In the genomic region with DNA sequence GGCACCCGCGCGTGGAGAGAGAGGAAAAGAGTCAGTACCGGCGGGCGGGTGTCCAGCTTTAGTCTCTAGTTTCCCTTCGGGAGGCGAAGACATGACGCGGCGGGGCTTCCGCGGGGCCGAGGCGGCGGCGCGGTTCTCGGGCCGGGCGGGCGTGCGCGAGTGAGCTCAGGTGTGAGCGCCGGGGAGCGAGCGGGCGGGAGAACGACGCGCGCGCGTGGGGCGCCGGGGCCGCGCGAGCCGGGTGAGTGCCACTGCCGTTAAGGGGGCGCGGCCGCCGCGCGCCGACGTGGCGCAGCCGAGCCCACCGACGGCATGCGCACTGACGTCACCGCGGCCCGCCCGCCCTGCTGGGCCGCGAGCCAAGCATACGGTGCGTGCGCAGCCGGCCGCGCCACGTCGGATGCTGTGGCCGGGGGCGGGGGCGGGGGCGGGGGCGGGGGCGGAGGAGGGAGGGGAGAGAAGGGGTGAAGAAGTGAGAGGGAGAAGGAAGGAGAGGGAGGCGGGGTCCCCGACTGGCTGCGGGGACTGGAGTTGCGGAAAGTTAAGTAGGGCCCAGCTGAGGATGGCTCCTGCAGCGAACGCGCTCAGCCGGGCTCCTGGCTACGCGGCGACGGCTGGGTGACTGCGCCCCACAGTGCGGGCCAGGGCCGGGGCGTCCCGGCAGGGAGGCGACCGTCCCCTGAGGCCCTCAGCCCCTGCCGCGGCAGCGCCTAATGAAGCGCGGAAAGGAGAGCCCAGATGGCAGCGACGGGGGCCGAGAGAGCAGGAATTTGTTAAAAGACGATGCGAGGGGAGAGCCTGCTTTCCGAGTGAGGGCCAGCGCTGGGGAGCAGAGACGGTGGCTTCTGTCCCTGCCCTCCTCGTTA, we compare ENCODE assay signal across 1 cellular context.
A peak's percentile ranks its signal among the peaks of the same experiment; 100 is the strongest.
TF ChIP-seq lines count a peak whose summit lies in the region.

A gene with protein sequence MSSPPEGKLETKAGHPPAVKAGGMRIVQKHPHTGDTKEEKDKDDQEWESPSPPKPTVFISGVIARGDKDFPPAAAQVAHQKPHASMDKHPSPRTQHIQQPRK (minus strand): TSS at position 259 of the 866 bp plus-strand sequence. CDS start 166 bp downstream, at position 93.

TF ChIP-seq in K562, 482 proteins besides CTCF, POLR2A, EP300 and RAD21 (continued from another document and continues in another):
- TF ChIP-seq, protein P1, sequence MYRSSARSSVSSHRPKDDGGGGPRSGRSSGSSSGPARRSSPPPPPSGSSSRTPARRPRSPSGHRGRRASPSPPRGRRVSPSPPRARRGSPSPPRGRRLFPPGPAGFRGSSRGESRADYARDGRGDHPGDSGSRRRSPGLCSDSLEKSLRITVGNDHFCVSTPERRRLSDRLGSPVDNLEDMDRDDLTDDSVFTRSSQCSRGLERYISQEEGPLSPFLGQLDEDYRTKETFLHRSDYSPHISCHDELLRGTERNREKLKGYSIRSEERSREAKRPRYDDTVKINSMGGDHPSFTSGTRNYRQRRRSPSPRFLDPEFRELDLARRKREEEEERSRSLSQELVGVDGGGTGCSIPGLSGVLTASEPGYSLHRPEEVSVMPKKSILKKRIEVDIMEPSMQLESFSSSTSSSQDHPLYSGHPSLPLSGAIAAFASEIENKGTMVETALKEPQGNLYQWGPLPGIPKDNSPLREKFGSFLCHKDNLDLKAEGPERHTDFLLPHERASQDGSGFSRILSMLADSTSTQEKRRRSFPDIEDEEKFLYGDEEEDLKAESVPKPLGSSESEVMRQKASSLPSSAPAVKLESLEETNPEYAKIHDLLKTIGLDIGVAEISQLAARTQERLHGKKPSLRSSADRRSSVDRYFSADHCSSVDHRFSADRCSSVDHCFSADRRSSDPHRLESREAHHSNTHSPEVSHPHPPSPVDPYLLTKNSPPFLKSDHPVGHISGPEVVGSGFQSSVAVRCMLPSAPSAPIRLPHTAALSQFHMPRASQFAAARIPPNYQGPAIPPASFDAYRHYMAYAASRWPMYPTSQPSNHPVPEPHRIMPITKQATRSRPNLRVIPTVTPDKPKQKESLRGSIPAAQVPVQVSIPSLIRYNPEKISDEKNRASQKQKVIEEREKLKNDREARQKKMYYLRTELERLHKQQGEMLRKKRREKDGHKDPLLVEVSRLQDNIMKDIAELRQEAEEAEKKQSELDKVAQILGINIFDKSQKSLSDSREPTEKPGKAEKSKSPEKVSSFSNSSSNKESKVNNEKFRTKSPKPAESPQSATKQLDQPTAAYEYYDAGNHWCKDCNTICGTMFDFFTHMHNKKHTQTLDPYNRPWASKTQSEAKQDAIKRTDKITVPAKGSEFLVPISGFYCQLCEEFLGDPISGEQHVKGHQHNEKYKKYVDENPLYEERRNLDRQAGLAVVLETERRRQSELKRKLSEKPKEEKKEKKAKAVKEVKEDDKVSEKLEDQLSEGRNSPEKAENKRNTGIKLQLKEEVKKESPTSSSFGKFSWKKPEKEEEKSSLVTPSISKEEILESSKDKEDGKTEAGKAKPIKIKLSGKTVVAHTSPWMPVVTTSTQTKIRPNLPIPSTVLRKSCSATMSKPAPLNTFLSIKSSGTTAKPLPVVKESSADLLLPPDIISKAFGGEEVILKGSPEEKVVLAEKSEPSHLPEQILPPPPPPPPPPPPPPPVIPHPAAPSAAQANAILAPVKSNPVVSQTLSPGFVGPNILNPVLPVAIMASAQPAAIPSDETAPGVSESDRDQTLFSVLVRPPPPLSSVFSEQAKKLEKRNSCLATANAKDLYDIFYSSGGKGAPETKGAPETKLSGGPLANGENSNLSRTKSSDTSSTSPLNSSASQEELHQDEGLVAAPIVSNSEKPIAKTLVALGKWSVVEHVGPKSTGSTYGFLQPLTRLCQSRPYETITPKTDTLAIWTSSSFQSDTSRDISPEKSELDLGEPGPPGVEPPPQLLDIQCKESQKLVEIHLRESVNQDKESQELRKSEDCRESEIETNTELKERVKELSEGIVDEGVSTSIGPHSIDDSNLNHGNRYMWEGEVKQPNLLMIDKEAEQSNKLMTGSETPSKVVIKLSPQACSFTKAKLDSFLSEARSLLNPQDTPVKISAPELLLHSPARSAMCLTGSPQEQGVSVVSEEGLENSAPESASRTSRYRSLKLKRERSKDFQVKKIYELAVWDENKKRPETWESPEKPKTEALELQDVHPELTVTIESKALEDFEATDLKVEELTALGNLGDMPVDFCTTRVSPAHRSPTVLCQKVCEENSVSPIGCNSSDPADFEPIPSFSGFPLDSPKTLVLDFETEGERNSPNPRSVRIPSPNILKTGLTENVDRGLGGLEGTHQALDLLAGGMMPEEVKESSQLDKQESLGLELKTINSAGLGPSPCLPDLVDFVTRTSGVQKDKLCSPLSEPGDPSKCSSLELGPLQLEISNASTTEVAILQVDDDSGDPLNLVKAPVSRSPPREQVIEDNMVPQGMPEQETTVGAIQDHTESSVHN (IDR thresholded peaks at IDR 0.05; ENCODE audit: borderline replicate concordance in 1 of 2, low read depth in 1 of 2) = no peak
- TF ChIP-seq, protein P2, sequence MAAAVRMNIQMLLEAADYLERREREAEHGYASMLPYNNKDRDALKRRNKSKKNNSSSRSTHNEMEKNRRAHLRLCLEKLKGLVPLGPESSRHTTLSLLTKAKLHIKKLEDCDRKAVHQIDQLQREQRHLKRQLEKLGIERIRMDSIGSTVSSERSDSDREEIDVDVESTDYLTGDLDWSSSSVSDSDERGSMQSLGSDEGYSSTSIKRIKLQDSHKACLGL (CRISPR knock-in tag; IDR thresholded peaks at IDR 0.05; ENCODE audit: borderline replicate concordance, poor library complexity, severe bottlenecking) = peak; percentile 11
- TF ChIP-seq ARID1B (IDR thresholded peaks at IDR 0.05) (no peak), ZNF134 (CRISPR knock-in tag; conservative IDR thresholded peaks at IDR 0.05) (no peak), ZKSCAN8 (CRISPR knock-in tag; IDR thresholded peaks at IDR 0.05) (no peak), ZNF253 (CRISPR knock-in tag; conservative IDR thresholded peaks at IDR 0.05) (no peak), SAP30 (IDR thresholded peaks at IDR 0.05; ENCODE audit: borderline replicate concordance, insufficient read depth, low read depth, low read length, poor library complexity, severe bottlenecking) (no peak), L3MBTL2 (IDR thresholded peaks at IDR 0.05) (no peak), ZNF707 (CRISPR knock-in tag; conservative IDR thresholded peaks at IDR 0.05) (no peak), CREB1 (IDR thresholded peaks at IDR 0.05) (peak; percentile 84), CREB1 (CRISPR knock-in tag; IDR thresholded peaks at IDR 0.05) (peak; percentile 72), MIER1 (IDR thresholded peaks at IDR 0.05; ENCODE audit: low read depth) (no peak), TCF7 (IDR thresholded peaks at IDR 0.05; ENCODE audit: borderline replicate concordance) (no peak), TCFL5 (CRISPR knock-in tag; conservative IDR thresholded peaks at IDR 0.05) (no peak), ZFP36 (IDR thresholded peaks at IDR 0.05; ENCODE audit: low read depth, low read length, partially characterized antibody) (no peak), POLR3A (IDR thresholded peaks at IDR 0.05; ENCODE audit: borderline replicate concordance, extremely low read depth, insufficient read depth, insufficient read length) (no peak), XRCC4 (IDR thresholded peaks at IDR 0.05; ENCODE audit: extremely low read depth, insufficient read depth, insufficient read length) (no peak), MECOM (CRISPR knock-in tag; IDR thresholded peaks at IDR 0.05) (peak; percentile 56; the same call in 1 of the 2 replicates), RCOR1 (IDR thresholded peaks at IDR 0.05; ENCODE audit: borderline replicate concordance in 1 of 2, low read depth in 2 of 2, low read length in 2 of 2) (peak in 1 of 2 experiments; percentile 24; a peak in 1 of 4 replicates), ERF (CRISPR knock-in tag; IDR thresholded peaks at IDR 0.05) (0 out of 2 replicates have a peak, but pooled peaks have one; percentile 28), FOXJ3 (CRISPR knock-in tag; IDR thresholded peaks at IDR 0.05) (no peak), SRSF7 (optimal IDR thresholded peaks at IDR 0.05; ENCODE audit: low read depth, low read length) (no peak), ZNF785 (CRISPR knock-in tag; IDR thresholded peaks at IDR 0.05) (no peak), HEY1 (CRISPR knock-in tag; IDR thresholded peaks at IDR 0.05; ENCODE audit: borderline replicate concordance) (no peak), ZNF764 (CRISPR knock-in tag; IDR thresholded peaks at IDR 0.05; ENCODE audit: low read depth) (peak; percentile 52; the same call in 1 of the 2 replicates), STAT5B (CRISPR knock-in tag; IDR thresholded peaks at IDR 0.05) (no peak), ZNF75A (CRISPR knock-in tag; IDR thresholded peaks at IDR 0.05) (no peak), TCF7L2 (IDR thresholded peaks at IDR 0.05; ENCODE audit: low read depth, low read length) (no peak)
- TF ChIP-seq, protein P3, sequence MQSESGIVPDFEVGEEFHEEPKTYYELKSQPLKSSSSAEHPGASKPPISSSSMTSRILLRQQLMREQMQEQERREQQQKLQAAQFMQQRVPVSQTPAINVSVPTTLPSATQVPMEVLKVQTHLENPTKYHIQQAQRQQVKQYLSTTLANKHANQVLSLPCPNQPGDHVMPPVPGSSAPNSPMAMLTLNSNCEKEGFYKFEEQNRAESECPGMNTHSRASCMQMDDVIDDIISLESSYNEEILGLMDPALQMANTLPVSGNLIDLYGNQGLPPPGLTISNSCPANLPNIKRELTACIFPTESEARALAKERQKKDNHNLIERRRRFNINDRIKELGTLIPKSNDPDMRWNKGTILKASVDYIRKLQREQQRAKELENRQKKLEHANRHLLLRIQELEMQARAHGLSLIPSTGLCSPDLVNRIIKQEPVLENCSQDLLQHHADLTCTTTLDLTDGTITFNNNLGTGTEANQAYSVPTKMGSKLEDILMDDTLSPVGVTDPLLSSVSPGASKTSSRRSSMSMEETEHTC (IDR thresholded peaks at IDR 0.05) = no peak; the same call in 1 of the 2 replicates
- TF ChIP-seq, protein P4, sequence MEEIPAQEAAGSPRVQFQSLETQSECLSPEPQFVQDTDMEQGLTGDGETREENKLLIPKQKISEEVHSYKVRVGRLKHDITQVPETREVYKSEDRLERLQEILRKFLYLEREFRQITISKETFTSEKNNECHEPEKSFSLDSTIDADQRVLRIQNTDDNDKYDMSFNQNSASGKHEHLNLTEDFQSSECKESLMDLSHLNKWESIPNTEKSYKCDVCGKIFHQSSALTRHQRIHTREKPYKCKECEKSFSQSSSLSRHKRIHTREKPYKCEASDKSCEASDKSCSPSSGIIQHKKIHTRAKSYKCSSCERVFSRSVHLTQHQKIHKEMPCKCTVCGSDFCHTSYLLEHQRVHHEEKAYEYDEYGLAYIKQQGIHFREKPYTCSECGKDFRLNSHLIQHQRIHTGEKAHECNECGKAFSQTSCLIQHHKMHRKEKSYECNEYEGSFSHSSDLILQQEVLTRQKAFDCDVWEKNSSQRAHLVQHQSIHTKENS (CRISPR knock-in tag; IDR thresholded peaks at IDR 0.05) = no peak
- TF ChIP-seq, protein P5, sequence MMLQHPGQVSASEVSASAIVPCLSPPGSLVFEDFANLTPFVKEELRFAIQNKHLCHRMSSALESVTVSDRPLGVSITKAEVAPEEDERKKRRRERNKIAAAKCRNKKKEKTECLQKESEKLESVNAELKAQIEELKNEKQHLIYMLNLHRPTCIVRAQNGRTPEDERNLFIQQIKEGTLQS (IDR thresholded peaks at IDR 0.05) = no peak
- TF ChIP-seq, protein P5 (CRISPR knock-in tag; conservative IDR thresholded peaks at IDR 0.05) = no peak
- TF ChIP-seq, protein P6, sequence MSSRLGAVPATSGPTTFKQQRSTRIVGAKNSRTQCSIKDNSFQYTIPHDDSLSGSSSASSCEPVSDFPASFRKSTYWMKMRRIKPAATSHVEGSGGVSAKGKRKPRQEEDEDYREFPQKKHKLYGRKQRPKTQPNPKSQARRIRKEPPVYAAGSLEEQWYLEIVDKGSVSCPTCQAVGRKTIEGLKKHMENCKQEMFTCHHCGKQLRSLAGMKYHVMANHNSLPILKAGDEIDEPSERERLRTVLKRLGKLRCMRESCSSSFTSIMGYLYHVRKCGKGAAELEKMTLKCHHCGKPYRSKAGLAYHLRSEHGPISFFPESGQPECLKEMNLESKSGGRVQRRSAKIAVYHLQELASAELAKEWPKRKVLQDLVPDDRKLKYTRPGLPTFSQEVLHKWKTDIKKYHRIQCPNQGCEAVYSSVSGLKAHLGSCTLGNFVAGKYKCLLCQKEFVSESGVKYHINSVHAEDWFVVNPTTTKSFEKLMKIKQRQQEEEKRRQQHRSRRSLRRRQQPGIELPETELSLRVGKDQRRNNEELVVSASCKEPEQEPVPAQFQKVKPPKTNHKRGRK (tag; IDR thresholded peaks at IDR 0.05) = no peak
- TF ChIP-seq, protein P7, sequence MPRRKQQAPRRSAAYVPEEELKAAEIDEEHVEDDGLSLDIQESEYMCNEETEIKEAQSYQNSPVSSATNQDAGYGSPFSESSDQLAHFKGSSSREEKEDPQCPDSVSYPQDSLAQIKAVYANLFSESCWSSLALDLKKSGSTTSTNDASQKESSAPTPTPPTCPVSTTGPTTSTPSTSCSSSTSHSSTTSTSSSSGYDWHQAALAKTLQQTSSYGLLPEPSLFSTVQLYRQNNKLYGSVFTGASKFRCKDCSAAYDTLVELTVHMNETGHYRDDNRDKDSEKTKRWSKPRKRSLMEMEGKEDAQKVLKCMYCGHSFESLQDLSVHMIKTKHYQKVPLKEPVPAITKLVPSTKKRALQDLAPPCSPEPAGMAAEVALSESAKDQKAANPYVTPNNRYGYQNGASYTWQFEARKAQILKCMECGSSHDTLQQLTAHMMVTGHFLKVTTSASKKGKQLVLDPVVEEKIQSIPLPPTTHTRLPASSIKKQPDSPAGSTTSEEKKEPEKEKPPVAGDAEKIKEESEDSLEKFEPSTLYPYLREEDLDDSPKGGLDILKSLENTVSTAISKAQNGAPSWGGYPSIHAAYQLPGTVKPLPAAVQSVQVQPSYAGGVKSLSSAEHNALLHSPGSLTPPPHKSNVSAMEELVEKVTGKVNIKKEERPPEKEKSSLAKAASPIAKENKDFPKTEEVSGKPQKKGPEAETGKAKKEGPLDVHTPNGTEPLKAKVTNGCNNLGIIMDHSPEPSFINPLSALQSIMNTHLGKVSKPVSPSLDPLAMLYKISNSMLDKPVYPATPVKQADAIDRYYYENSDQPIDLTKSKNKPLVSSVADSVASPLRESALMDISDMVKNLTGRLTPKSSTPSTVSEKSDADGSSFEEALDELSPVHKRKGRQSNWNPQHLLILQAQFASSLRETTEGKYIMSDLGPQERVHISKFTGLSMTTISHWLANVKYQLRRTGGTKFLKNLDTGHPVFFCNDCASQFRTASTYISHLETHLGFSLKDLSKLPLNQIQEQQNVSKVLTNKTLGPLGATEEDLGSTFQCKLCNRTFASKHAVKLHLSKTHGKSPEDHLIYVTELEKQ (CRISPR knock-in tag; IDR thresholded peaks at IDR 0.05) = no peak
- TF ChIP-seq, protein P8, sequence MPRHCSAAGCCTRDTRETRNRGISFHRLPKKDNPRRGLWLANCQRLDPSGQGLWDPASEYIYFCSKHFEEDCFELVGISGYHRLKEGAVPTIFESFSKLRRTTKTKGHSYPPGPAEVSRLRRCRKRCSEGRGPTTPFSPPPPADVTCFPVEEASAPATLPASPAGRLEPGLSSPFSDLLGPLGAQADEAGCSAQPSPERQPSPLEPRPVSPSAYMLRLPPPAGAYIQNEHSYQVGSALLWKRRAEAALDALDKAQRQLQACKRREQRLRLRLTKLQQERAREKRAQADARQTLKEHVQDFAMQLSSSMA (CRISPR knock-in tag; IDR thresholded peaks at IDR 0.05) = no peak
